Comparison of ENCODE assay signal across 8 cellular contexts in the genomic region with DNA sequence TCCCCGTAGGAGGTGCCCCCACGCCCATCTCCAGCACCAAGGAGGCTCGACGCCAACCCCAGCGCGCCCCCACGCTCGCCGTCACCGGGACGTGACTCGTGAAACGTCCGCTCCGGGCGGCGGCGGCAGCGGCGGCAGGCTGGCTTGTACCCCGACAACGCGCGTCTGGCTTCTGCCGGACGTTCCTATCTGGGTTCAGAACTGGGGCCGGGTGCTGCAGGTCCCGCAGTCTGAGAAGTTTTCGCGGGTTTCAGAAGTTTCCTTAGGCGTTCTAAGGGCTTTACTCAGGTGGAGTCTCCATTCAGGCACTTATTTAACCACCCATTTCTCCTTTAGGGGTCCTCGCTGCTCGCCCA. TPM values are rescaled to one million over a fixed set of nuclear protein-coding genes. Genes with fewer than 3 reads are reported as not detected.
DNase-seq lines count a peak whose midpoint lies in the region; ATAC-seq and TF ChIP-seq lines count a peak whose summit lies in the region.

No MANE protein-coding gene starts in this region.

- H3K9me3 ChIP-seq in OCI-LY1 (ENCODE audit: low read length) = no peaks in the 10 kb centered on the region
- H3K9me3 ChIP-seq in neuronal stem cell (replicated peaks in 1 of 2; ENCODE audit: control insufficient read depth in 2 of 2, insufficient read depth in 1 of 2, low read depth in 1 of 2, low read length in 2 of 2) = no peaks in the 10 kb centered on the region

- H3K23ac ChIP-seq in neuronal stem cell (ENCODE audit: low read depth, low read length, poor library complexity) = peak overlapping the region; percentile 87

- DNase-seq in activated T-cell treated with anti-CD3 and anti-CD28 coated beads, Interleukin-2, amount 50 U/mL, for 1 hour = peak; percentile 81
- DNase-seq in fibroblast of gingiva (ENCODE audit: low read depth) = peak; percentile 83
- no peak for DNase-seq in neuronal stem cell (ENCODE audit: low spot score)
- peak in 38 of 49 donors; percentile 32 to 94 (median 84) for DNase-seq in substantia nigra (lab: John Stamatoyannopoulos, UW)

- H3K4me3 ChIP-seq in ACC112 (ENCODE audit: low read depth, low read length) = peak overlapping the region; percentile 99
- H3K4me3 ChIP-seq in OCI-LY1 (ENCODE audit: low read depth, low read length, poor library complexity, severe bottlenecking) = peak overlapping the region; percentile 69
- peak overlapping the region; percentile 80 to 89 for H3K4me3 ChIP-seq in neuronal stem cell (ENCODE audit: low read length in 2 of 2)

- no peak overlapping the region for H3K14ac ChIP-seq in neuronal stem cell (ENCODE audit: low read length)

- H3K9me2 ChIP-seq in OCI-LY1 (ENCODE audit: low read depth, low read length) = no peaks in the 10 kb centered on the region

- H3K27ac ChIP-seq in ACC112 (ENCODE audit: low read depth, low read length) = peak overlapping the region; percentile 96
- H3K27ac ChIP-seq in OCI-LY1 (ENCODE audit: low read depth, low read length, poor library complexity, severe bottlenecking) = peak overlapping the region; percentile 90
- H3K27ac ChIP-seq in neuronal stem cell (replicated peaks; ENCODE audit: low read length) = peak overlapping the region; percentile 99
- H3K27ac ChIP-seq in substantia nigra (ENCODE audit: low read depth, low read length, poor library complexity, severe bottlenecking) = peak overlapping the region; percentile 97

- H3K36me3 ChIP-seq in ACC112 (ENCODE audit: insufficient read depth, low read length) (no peaks in the 10 kb centered on the region; the same call in 1 of the 2 replicates), OCI-LY1 (ENCODE audit: insufficient read depth, low read length) (peaks cover 22% of the 10 kb centered on the region; the same call in 1 of the 2 replicates), neuronal stem cell (replicated peaks in 1 of 2; ENCODE audit: control insufficient read depth in 2 of 2, insufficient read depth in 2 of 2, low read length in 2 of 2) (peaks cover 15 to 30% of the 10 kb centered on the region in 2 donors)

- ATAC-seq in GM18519 (IDR thresholded peaks at IDR 0.05; ENCODE audit: low FRiP score, unreplicated experiment) (peak; percentile 18), HG03025 (IDR thresholded peaks at IDR 0.05; ENCODE audit: low FRiP score, unreplicated experiment) (peak; percentile 34)

- peak overlapping the region; percentile 86 for H3K9ac ChIP-seq in OCI-LY1 (ENCODE audit: low read length)
- peak overlapping the region; percentile 83 for H3K9ac ChIP-seq in neuronal stem cell (ENCODE audit: low read depth, low read length, poor library complexity)

- H4K20me1 ChIP-seq in OCI-LY1 (ENCODE audit: insufficient read depth, low read length) = no peaks in the 10 kb centered on the region

- H3K79me1 ChIP-seq in neuronal stem cell (ENCODE audit: low read depth, low read length) = peaks cover 5% of the 10 kb centered on the region

- H3F3A ChIP-seq in OCI-LY1 (ENCODE audit: insufficient read depth, low read length) = no peaks in the 10 kb centered on the region

- WGBS in neuronal stem cell (ENCODE audit: extremely low coverage in 2 of 2, insufficient read length in 2 of 2, insufficient replicate concordance in 1 of 2), 2 donors = no CpG with 5 or more reads among the region's 33 CpGs

- H2AK5ac ChIP-seq in neuronal stem cell (ENCODE audit: low read depth, low read length) = no peak overlapping the region

- no peak for TF ChIP-seq CTCF in OCI-LY1 (IDR thresholded peaks at IDR 0.05; ENCODE audit: low read length)

- H2BK120ac ChIP-seq in neuronal stem cell (ENCODE audit: low read depth, low read length) = no peak overlapping the region

- H2BK12ac ChIP-seq in neuronal stem cell (ENCODE audit: low read length) = no peak overlapping the region

- H3K4me1 ChIP-seq in ACC112 (ENCODE audit: control insufficient read depth, insufficient read depth, low read length, unreplicated experiment) = peaks cover 34% of the 10 kb centered on the region
- H3K4me1 ChIP-seq in OCI-LY1 (ENCODE audit: insufficient read depth, low read length, severe bottlenecking) = peaks cover 43% of the 10 kb centered on the region
- H3K4me1 ChIP-seq in neuronal stem cell (ENCODE audit: control insufficient read depth in 2 of 2, insufficient read depth in 1 of 2, low read depth in 1 of 2, low read length in 2 of 2) = peaks cover 29 to 42% of the 10 kb centered on the region in 2 donors

- no peak overlapping the region for H4K91ac ChIP-seq in neuronal stem cell (ENCODE audit: low read depth, low read length, poor library complexity)

- H2BK5ac ChIP-seq in neuronal stem cell (ENCODE audit: low read length) = peak overlapping the region; percentile 97

- peak overlapping the region; percentile 96 for H3K18ac ChIP-seq in neuronal stem cell (ENCODE audit: low read length)

- H3K4me2 ChIP-seq in OCI-LY1 (ENCODE audit: low read length) (peak overlapping the region; percentile 74), neuronal stem cell (ENCODE audit: insufficient read depth, low read length, poor library complexity, severe bottlenecking) (peak overlapping the region; percentile 85)

- no peak overlapping the region for H3K4ac ChIP-seq in neuronal stem cell (ENCODE audit: low read length)

- H2BK15ac ChIP-seq in neuronal stem cell (ENCODE audit: low read length) = no peak overlapping the region

- H4K8ac ChIP-seq in neuronal stem cell (ENCODE audit: low read depth, low read length) = no peak overlapping the region

- H3K27me3 ChIP-seq in ACC112 (ENCODE audit: insufficient read depth, low read length) (no peaks in the 10 kb centered on the region), OCI-LY1 (ENCODE audit: insufficient read depth, low read length) (no peaks in the 10 kb centered on the region), neuronal stem cell (ENCODE audit: control insufficient read depth in 3 of 3, insufficient read depth in 3 of 3, low read depth in 1 of 3, low read length in 3 of 3) (no peaks in the 10 kb centered on the region)

- H3K79me2 ChIP-seq in ACC112 (ENCODE audit: control insufficient read depth, insufficient read depth, low read length, unreplicated experiment) (peaks cover 42% of the 10 kb centered on the region), OCI-LY1 (ENCODE audit: insufficient read depth, low read length) (peaks cover 34% of the 10 kb centered on the region)

- H2AFZ ChIP-seq in ACC112 (ENCODE audit: low read length, unreplicated experiment) (peak overlapping the region; percentile 88), OCI-LY1 (ENCODE audit: low read length) (0 out of 2 replicates have a peak overlapping the region, but pooled peaks have one; percentile 16), neuronal stem cell (ENCODE audit: low read length) (peak overlapping the region; percentile 95)

RNA-seq across cellular contexts. Expression of gene ALKBH5, which starts 0.7 kb away (rescaled TPM):
- polyA plus RNA-seq in neuronal stem cell (2013, experiment 1 of 2) = 74.3 TPM
- polyA plus RNA-seq in neuronal stem cell (2013, experiment 2 of 2) = 79.4 TPM

RNA-seq across cellular contexts. Expression of gene LLGL1, which starts 42.5 kb away (rescaled TPM):
- 72.8 TPM for polyA plus RNA-seq in neuronal stem cell (2013, experiment 1 of 2)
- 73.5 TPM for polyA plus RNA-seq in neuronal stem cell (2013, experiment 2 of 2)

Comparison
In these comparisons a context has a peak if more than half of its experiments do, and no peak if none do; other contexts are left out.
1. H2AFZ ChIP-seq: peak in every context shown above with its lines; median percentile 95 in neuronal stem cell; 88 in ACC112; 16 in OCI-LY1.